ENCODE assay signal across 1 cellular context in genomic region chr17:3986270-3986938, GRCh38.
TF ChIP-seq lines count a peak whose summit lies in the region.

No MANE protein-coding gene starts in this region.

TF ChIP-seq in H1, 55 proteins besides CTCF, POLR2A, EP300 and RAD21:
- TF ChIP-seq SRF (IDR thresholded peaks at IDR 0.05; ENCODE audit: low read depth, low read length) = no peak
- TF ChIP-seq E2F6 (IDR thresholded peaks at IDR 0.05) = peak; percentile 45; the same call in 1 of the 2 replicates
- TF ChIP-seq MAX (IDR thresholded peaks at IDR 0.05) = peak; percentile 60; the same call in 1 of the 2 replicates
